Comparison of ENCODE assay signal across 19 cellular contexts in the genomic region with DNA sequence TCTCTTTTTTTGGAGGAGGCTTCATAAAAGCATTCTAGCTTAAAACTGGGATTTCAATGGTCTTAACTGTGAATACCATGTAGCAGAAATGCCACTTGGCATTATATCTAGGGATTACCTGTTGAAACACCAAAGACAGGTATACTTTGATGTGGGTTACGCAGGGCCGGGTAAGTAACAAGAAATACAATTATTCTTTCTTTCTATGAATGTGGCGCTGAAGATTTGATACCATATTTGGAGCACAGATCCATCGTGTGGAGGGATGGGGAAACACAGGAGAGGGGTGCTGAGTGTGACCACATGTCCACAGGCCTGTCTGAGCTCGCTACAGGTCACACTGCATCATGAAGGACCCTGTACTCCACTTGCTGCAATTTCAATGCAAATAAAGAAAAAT.
DNase-seq lines count a peak whose midpoint lies in the region; ATAC-seq, FAIRE-seq and TF ChIP-seq lines count a peak whose summit lies in the region.
"Had no signal": no experiment of that assay in that cellular context is flagged by ENCODE, and none has a peak within 500 bp of the region (broad histone marks: within the 10 kb centered on the region; RNA-seq: fewer than 3 reads in every experiment).

No MANE protein-coding gene starts in this region.

- H2AFZ ChIP-seq in GM23338: no peak overlapping the region
- H2AFZ ChIP-seq in GM12878 (ENCODE audit: control insufficient read depth, low read depth, low read length): no peak overlapping the region

- H3K27me3 Mint-ChIP-seq in CD4-positive, alpha-beta T cell: no peaks in the 10 kb centered on the region
- peaks cover 3% of the 10 kb centered on the region for H3K27me3 Mint-ChIP-seq in GM23338 (ENCODE audit: insufficient read depth, low read depth, poor library complexity)
- H3K27me3 Mint-ChIP-seq: activated CD4-positive, alpha-beta memory T cell treated with anti-CD3 and anti-CD28 coated beads, Interleukin-2, amount 10 ng/mL, durations not matched to agents 7 days and 5 days; activated naive CD8-positive, alpha-beta T cell treated with anti-CD3 and anti-CD28 coated beads, Interleukin-2, amount 10 ng/mL, durations not matched to agents 7 days and 5 days had no signal

- H3K4me3 Mint-ChIP-seq in CD4-positive, alpha-beta T cell: no peak overlapping the region
- no peak overlapping the region for H3K4me3 Mint-ChIP-seq in GM23338
- H3K4me3 Mint-ChIP-seq: activated CD4-positive, alpha-beta memory T cell treated with anti-CD3 and anti-CD28 coated beads, Interleukin-2, amount 10 ng/mL, durations not matched to agents 7 days and 5 days; activated naive CD8-positive, alpha-beta T cell treated with anti-CD3 and anti-CD28 coated beads, Interleukin-2, amount 10 ng/mL, durations not matched to agents 7 days and 5 days had no signal

- no peak overlapping the region for H3K23ac ChIP-seq in mesendoderm (ENCODE audit: low read length)

- no peak for FAIRE-seq in GM12878 (lab: Jason Lieb, UNC)
- FAIRE-seq: pancreas had no signal

- H2BK120ac ChIP-seq in mesendoderm (ENCODE audit: low read depth, low read length): no peak overlapping the region

- no peak for TF ChIP-seq CTCF in CD4-positive, alpha-beta T cell (IDR thresholded peaks at IDR 0.05)
- TF ChIP-seq CTCF in GM23338 (conservative IDR thresholded peaks at IDR 0.05; ENCODE audit: low read depth in 2 of 2): peak; percentile 11 to 22; a peak in 2 of 4 replicates
- TF ChIP-seq CTCF in GM12878 (IDR thresholded peaks at IDR 0.05 in 2 of 3, conservative IDR thresholded peaks at IDR 0.05 in 1 of 3; ENCODE audit: control insufficient read depth in 2 of 3, extremely low read depth in 1 of 3, insufficient read depth in 1 of 3, low read depth in 3 of 3, low read length in 3 of 3): 0 out of 6 replicates have a peak, but pooled peaks of 1 of the 3 experiments have one; percentile 8

- H3K4me1 Mint-ChIP-seq in CD4-positive, alpha-beta T cell (ENCODE audit: low read depth): peaks cover 31% of the 10 kb centered on the region
- H3K4me1 Mint-ChIP-seq in GM23338: peaks cover 37% of the 10 kb centered on the region

- H3K36me3 ChIP-seq in GM23338 (ENCODE audit: insufficient read depth): no peaks in the 10 kb centered on the region
- no peaks in the 10 kb centered on the region; a peak in 1 of 4 replicates for H3K36me3 ChIP-seq in GM12878 (ENCODE audit: control insufficient read depth in 2 of 2, insufficient read depth in 2 of 2, low read length in 1 of 2)
- no peaks in the 10 kb centered on the region for H3K36me3 ChIP-seq in mesendoderm (ENCODE audit: control insufficient read depth, insufficient read depth, low read length)
- H3K36me3 ChIP-seq: pancreas had no signal

- CTCF ChIA-PET in CD4-positive, alpha-beta T cell (lab: Charles Lee): interaction anchor here (0.6 to 2.7 kb wide), 10 partner anchors 15 to 267 kb away, joined by 3 to 9 read pairs (median 3); no protein-coding TSS in a partner anchor
- CTCF ChIA-PET in GM12878 (lab: Yijun Ruan, JAX): interaction anchor here (1.2 to 17.6 kb wide), 8 partner anchors 9 to 266 kb away, joined by 5 to 203 read pairs (median 12); partner anchors contain the start of gene ATXN1

- no peak overlapping the region for H3K27ac ChIP-seq in CD4-positive, alpha-beta T cell (ENCODE audit: low read depth, low read length)
- 0 out of 2 replicates have a peak overlapping the region, but pooled peaks have one; percentile 7 for H3K27ac ChIP-seq in GM23338 (ENCODE audit: low read depth)
- peak overlapping the region; percentile 85; the same call in 1 of the 2 replicates for H3K27ac ChIP-seq in GM12878 (ENCODE audit: control insufficient read depth, insufficient read depth)
- no peak overlapping the region for H3K27ac ChIP-seq in mesendoderm (ENCODE audit: low read depth, low read length)
- H3K27ac ChIP-seq: body of pancreas, pancreas, RWPE1 had no signal

- H3K79me1 ChIP-seq in mesendoderm (ENCODE audit: low read length): no peaks in the 10 kb centered on the region

- no peak overlapping the region for H4K8ac ChIP-seq in mesendoderm (ENCODE audit: low read depth, low read length)

- no peak overlapping the region for H3K4ac ChIP-seq in mesendoderm (ENCODE audit: low read depth, low read length)

- no peaks in the 10 kb centered on the region for H3K79me2 ChIP-seq in GM23338 (replicated peaks; ENCODE audit: insufficient read depth)
- H3K79me2 ChIP-seq in GM12878 (ENCODE audit: control insufficient read depth, insufficient read depth, low read length): peaks cover 15% of the 10 kb centered on the region
- H3K79me2 ChIP-seq in mesendoderm (ENCODE audit: control insufficient read depth, insufficient read depth, low read length): no peaks in the 10 kb centered on the region

- peak in 1 of 10 experiments; percentile 19 for DNase-seq in CD4-positive, alpha-beta T cell
- DNase-seq in GM23338 (ENCODE audit: low spot score) (peak; percentile 24), GM12878 (ENCODE audit: low read depth, low spot score) (no peak), mesendoderm (peak; percentile 18), dedifferentiated amniotic fluid mesenchymal stem cell (ENCODE audit: extremely low spot score) (no peak), A172 (ENCODE audit: low spot score) (no peak), MV-4-11 (lab: John Stamatoyannopoulos, UW) (no peak)
- DNase-seq: activated CD4-positive, alpha-beta memory T cell treated with anti-CD3 and anti-CD28 coated beads, Interleukin-2, amount 10 ng/mL, durations not matched to agents 7 days and 5 days; activated naive CD8-positive, alpha-beta T cell treated with anti-CD3 and anti-CD28 coated beads, Interleukin-2, amount 10 ng/mL, durations not matched to agents 7 days and 5 days; activated T-cell treated with anti-CD3 and anti-CD28 coated beads, Interleukin-2, amount 50 U/mL, for 48 hours; body of pancreas; GF-D8; MM.1S; NCI-H1694 treated with DMSO at 0.1 percent for 48 hours; NCI-H226; NK-92 treated with Interleukin-12 subunit alpha and Interleukin-12 subunit beta, amount 100 ng/mL, for 24 hours; pancreas had no signal

- H4K20me1 ChIP-seq in GM23338 (replicated peaks; ENCODE audit: insufficient read depth): no peaks in the 10 kb centered on the region
- no peaks in the 10 kb centered on the region for H4K20me1 ChIP-seq in GM12878 (ENCODE audit: control insufficient read depth, insufficient read depth)

- H3K9ac ChIP-seq in GM12878 (ENCODE audit: control insufficient read depth, insufficient read depth, low read length): no peak overlapping the region
- no peak overlapping the region for H3K9ac ChIP-seq in mesendoderm (ENCODE audit: low read length)

- peak; percentile 45; the same call in 1 of the 2 replicates for TF ChIP-seq RAD21 in GM12878 (IDR thresholded peaks at IDR 0.05; ENCODE audit: insufficient read depth, low read depth, low read length)

- RAD21 ChIA-PET in GM12878 (lab: Charles Lee; ENCODE audit: unreplicated experiment): interaction anchor here (0.8 to 14.6 kb wide), 10 partner anchors 8 to 164 kb away, joined by 3 to 201 read pairs (median 11); no protein-coding TSS in a partner anchor

- no peaks in the 10 kb centered on the region for H3F3A ChIP-seq in GM23338 (replicated peaks; ENCODE audit: low read depth)

- no peak overlapping the region for H4K5ac ChIP-seq in mesendoderm (ENCODE audit: low read length)

- SMC1A ChIA-PET in GM12878 (lab: Charles Lee; ENCODE audit: uncharacterized antibody, unreplicated experiment): interaction anchor here (0.6 to 14.6 kb wide), 13 partner anchors 8 to 193 kb away, joined by 3 to 388 read pairs (median 7); no protein-coding TSS in a partner anchor

- TF ChIP-seq POLR2A in GM12878 (IDR thresholded peaks at IDR 0.05; ENCODE audit: low read depth, low read length): no peak

- H2BK15ac ChIP-seq in mesendoderm (replicated peaks; ENCODE audit: low read depth): no peak overlapping the region

- no peaks in the 10 kb centered on the region for H3K9me2 ChIP-seq in GM23338 (ENCODE audit: insufficient read depth)

- no peaks in the 10 kb centered on the region for H3K9me3 Mint-ChIP-seq in CD4-positive, alpha-beta T cell
- peaks cover 7% of the 10 kb centered on the region; the same call in 1 of the 3 replicates for H3K9me3 Mint-ChIP-seq in GM23338

- TF ChIP-seq EP300 in GM12878 (IDR thresholded peaks at IDR 0.05; ENCODE audit: borderline replicate concordance in 1 of 2, control insufficient read depth in 1 of 2, low read depth in 2 of 2, low read length in 2 of 2): no peak

- H3K36me3 Mint-ChIP-seq in CD4-positive, alpha-beta T cell (ENCODE audit: low read depth): peaks cover 6% of the 10 kb centered on the region
- H3K36me3 Mint-ChIP-seq in GM23338 (ENCODE audit: low read depth): peaks cover 4% of the 10 kb centered on the region; the same call in 1 of the 3 replicates

- H3K4me3 ChIP-seq in GM23338 (no peak overlapping the region), GM12878 (no peak overlapping the region), mesendoderm (ENCODE audit: low read length) (no peak overlapping the region)
- H3K4me3 ChIP-seq: body of pancreas, pancreas had no signal

- H3K4me1 ChIP-seq in GM23338 (ENCODE audit: insufficient read depth) (peaks cover 43% of the 10 kb centered on the region), GM12878 (ENCODE audit: control insufficient read depth, insufficient read depth, low read length) (peaks cover 52% of the 10 kb centered on the region), mesendoderm (ENCODE audit: control insufficient read depth, low read depth, low read length) (peaks cover 4% of the 10 kb centered on the region)
- H3K4me1 ChIP-seq: body of pancreas, pancreas had no signal

- peak; percentile 57 for ATAC-seq in CD4-positive, alpha-beta T cell (ENCODE audit: poor library complexity)
- peak; percentile 85 for ATAC-seq in GM23338
- no peak for ATAC-seq in GM12878
- no peak for ATAC-seq in HG03280 (IDR thresholded peaks at IDR 0.05; ENCODE audit: unreplicated experiment)
- ATAC-seq: body of pancreas, pancreas had no signal

- no peaks in the 10 kb centered on the region for H3K9me3 ChIP-seq in CD4-positive, alpha-beta T cell (ENCODE audit: control insufficient read depth, low read length)
- peaks cover 11% of the 10 kb centered on the region for H3K9me3 ChIP-seq in GM12878 (replicated peaks; ENCODE audit: control insufficient read depth, insufficient read depth, low read length)
- H3K9me3 ChIP-seq: body of pancreas, pancreas had no signal

- H3K4me2 ChIP-seq in GM23338 (peak overlapping the region; percentile 42), GM12878 (ENCODE audit: control insufficient read depth, insufficient read depth) (no peak overlapping the region), mesendoderm (ENCODE audit: low read length) (no peak overlapping the region)

- in situ Hi-C loops in GM12878 (cut with MboI): no loop called here

- no peaks in the 10 kb centered on the region for H3K27me3 ChIP-seq in CD4-positive, alpha-beta T cell (ENCODE audit: control insufficient read depth, insufficient read depth, low read length)
- no peaks in the 10 kb centered on the region for H3K27me3 ChIP-seq in GM23338 (ENCODE audit: insufficient read depth)
- no peaks in the 10 kb centered on the region for H3K27me3 ChIP-seq in GM12878 (replicated peaks in 1 of 2; ENCODE audit: control insufficient read depth in 2 of 2, insufficient read depth in 2 of 2, low read length in 1 of 2)
- H3K27me3 ChIP-seq in mesendoderm (ENCODE audit: insufficient read depth, low read length, poor library complexity): no peaks in the 10 kb centered on the region
- H3K27me3 ChIP-seq: body of pancreas, pancreas had no signal

- 92% methylated on average over 5 of the region's 5 CpGs for WGBS in GM12878 (ENCODE audit: insufficient coverage, insufficient replicate concordance, low lambda C conversion rate, missing lambda C conversion rate)
- WGBS in mesendoderm (ENCODE audit: extremely low coverage, insufficient coverage, low lambda C conversion rate): no CpG with 5 or more reads among the region's 5 CpGs

- H2AK5ac ChIP-seq in mesendoderm (ENCODE audit: low read length): no peak overlapping the region

- H3K56ac ChIP-seq in mesendoderm (ENCODE audit: low read length): no peak overlapping the region

- H3K27ac Mint-ChIP-seq in CD4-positive, alpha-beta T cell: no peak overlapping the region
- H3K27ac Mint-ChIP-seq in GM23338: peak overlapping the region; percentile 66
- H3K27ac Mint-ChIP-seq: activated CD4-positive, alpha-beta memory T cell treated with anti-CD3 and anti-CD28 coated beads, Interleukin-2, amount 10 ng/mL, durations not matched to agents 7 days and 5 days; activated naive CD8-positive, alpha-beta T cell treated with anti-CD3 and anti-CD28 coated beads, Interleukin-2, amount 10 ng/mL, durations not matched to agents 7 days and 5 days had no signal

- H2BK5ac ChIP-seq in mesendoderm (ENCODE audit: low read length): no peak overlapping the region

- BruUV-seq in GM12878 (replicated peaks; lab: Mats Ljungman, UMichigan): no TSS peak

- POLR2A ChIA-PET in CD4-positive, alpha-beta T cell (lab: Charles Lee): no interaction called here
- POLR2A ChIA-PET in GM12878 (lab: Charles Lee): interaction anchor here (0.9 to 13.1 kb wide), 5 partner anchors 7 to 82 kb away, joined by 3 to 256 read pairs (median 4); no protein-coding TSS in a partner anchor

- H3K18ac ChIP-seq in mesendoderm (ENCODE audit: low read length): no peak overlapping the region

- intact Hi-C loops in CD4-positive, alpha-beta T cell (cut with DNase I, micrococcal nuclease): loop anchor here in 1 of 2 experiments (1.0 kb wide), 1 partner anchor 164 kb away; no protein-coding TSS in a partner anchor
- intact Hi-C loops in GM12878 (cut with micrococcal nuclease; ENCODE audit: unreplicated experiment): loop anchor here (10.0 kb wide), 1 partner anchor 469 kb away; no protein-coding TSS in a partner anchor

Comparison
In these comparisons a context has a peak if more than half of its experiments do, and no peak if none do; other contexts are left out.
1. ATAC-seq: peak in CD4-positive, alpha-beta T cell (single experiment) and GM23338 (single experiment); none in GM12878 (single experiment) and HG03280 (single experiment).
2. DNase-seq: peak in GM23338 (single experiment) and mesendoderm (single experiment); none in GM12878 (single experiment), dedifferentiated amniotic fluid mesenchymal stem cell (single experiment), A172 (single experiment) and MV-4-11 (single experiment).
3. H3K27ac ChIP-seq: peak in GM23338 (single experiment) and GM12878 (single experiment); none in CD4-positive, alpha-beta T cell (single experiment) and mesendoderm (single experiment).